8 cellular contexts compared by ENCODE assay signal in genomic region chr11:107549253-107549953, GRCh38. TPM values are rescaled to one million over a fixed set of nuclear protein-coding genes. Genes with fewer than 3 reads are reported as not detected.
A peak's percentile ranks its signal among the peaks of the same experiment; 100 is the strongest.
DNase-seq lines count a peak whose midpoint lies in the region; ATAC-seq, FAIRE-seq and TF ChIP-seq lines count a peak whose summit lies in the region.

No MANE protein-coding gene starts in this region.

- H3K27me3 Mint-ChIP-seq in natural killer cell (ENCODE audit: low read depth in 2 of 2) = no peaks in the 10 kb centered on the region
- no peaks in the 10 kb centered on the region for H3K27me3 Mint-ChIP-seq in activated T-helper 17 cell treated with anti-CD3 and anti-CD28 coated beads, Interleukin-2, amount 50 U/mL, for 72 hours

- no peak overlapping the region for H3K4ac ChIP-seq in H1 (replicated peaks; ENCODE audit: insufficient read length, low read depth, low read length)

- no peaks in the 10 kb centered on the region for H4K20me1 ChIP-seq in H1 (replicated peaks in 1 of 2; ENCODE audit: control insufficient read depth in 1 of 2, insufficient read depth in 2 of 2, low read length in 2 of 2)

- 92% methylated on average over 6 of the region's 6 CpGs; no CpG with 5 or more reads in 1 of the 2 experiments for WGBS in H1 (ENCODE audit: extremely low coverage in 1 of 2, insufficient coverage in 1 of 2, insufficient read length in 1 of 2, insufficient replicate concordance in 2 of 2, low coverage in 1 of 2, low lambda C conversion rate in 2 of 2, missing lambda C conversion rate in 1 of 2), 2 experiments

- H4K5ac ChIP-seq in H1 (ENCODE audit: insufficient read length, low read depth, low read length) = no peak overlapping the region

- H3K14ac ChIP-seq in H1 (ENCODE audit: insufficient read length) = no peak overlapping the region

- H3K56ac ChIP-seq in H1 (replicated peaks; ENCODE audit: insufficient read length, low read depth, low read length) = no peak overlapping the region

- no peak overlapping the region for H3K27ac Mint-ChIP-seq in natural killer cell
- no peak overlapping the region for H3K27ac Mint-ChIP-seq in activated T-helper 17 cell treated with anti-CD3 and anti-CD28 coated beads, Interleukin-2, amount 50 U/mL, for 72 hours

- DNase-seq in Ammon's horn (ENCODE audit: low spot score) = peak; percentile 64
- DNase-seq in GM10266 (ENCODE audit: extremely low spot score) = peak; percentile 21
- DNase-seq in HT-29 (ENCODE audit: low spot score) = peak; percentile 58
- DNase-seq in SKM-1 (lab: John Stamatoyannopoulos, UW; ENCODE audit: unreplicated experiment) = peak; percentile 18
- no peak for DNase-seq in H1 (ENCODE audit: low read depth in 1 of 2, low spot score in 2 of 2)
- DNase-seq in natural killer cell = no peak

- H2BK15ac ChIP-seq in H1 (ENCODE audit: low read length) = no peak overlapping the region

- H3K23me2 ChIP-seq in H1 (ENCODE audit: low read depth, low read length) = no peaks in the 10 kb centered on the region

- no peaks in the 10 kb centered on the region for H3K9me3 ChIP-seq in H1 (ENCODE audit: insufficient read depth in 2 of 2, low read depth in 1 of 2, low read length in 1 of 2)

- no peaks in the 10 kb centered on the region for H3K79me2 ChIP-seq in H1 (ENCODE audit: control insufficient read depth in 1 of 2, insufficient read depth in 2 of 2, low read length in 2 of 2)

- no peaks in the 10 kb centered on the region for H3K4me1 Mint-ChIP-seq in natural killer cell
- no peaks in the 10 kb centered on the region for H3K4me1 Mint-ChIP-seq in activated T-helper 17 cell treated with anti-CD3 and anti-CD28 coated beads, Interleukin-2, amount 50 U/mL, for 72 hours

- no peak overlapping the region for H4K8ac ChIP-seq in H1 (ENCODE audit: extremely low read depth, insufficient read depth, low read length)

- POLR2A ChIA-PET in H1 (lab: Charles Lee; ENCODE audit: partially characterized antibody) = interaction anchor here (1.0 kb wide), 1 partner anchor 299 kb away, joined by 3 read pairs; no protein-coding TSS in a partner anchor

- H3K27me3 ChIP-seq in H1 (replicated peaks in 1 of 4; ENCODE audit: control insufficient read depth in 3 of 4, extremely low read depth in 1 of 4, insufficient read depth in 3 of 4, low read length in 3 of 4) = no peaks in the 10 kb centered on the region

- peak; percentile 85 for TF ChIP-seq CTCF in GM10266 (IDR thresholded peaks at IDR 0.05; ENCODE audit: control insufficient read depth, insufficient read depth, low read depth, missing control alignments)
- peak in 2 of 3 experiments; percentile 60 to 71; a peak in 3 of 4 replicates for TF ChIP-seq CTCF in H1 (IDR thresholded peaks at IDR 0.05; ENCODE audit: control extremely low read depth in 1 of 3, insufficient read depth in 1 of 3, low read depth in 1 of 3, low read length in 3 of 3)
- peak; percentile 92 for TF ChIP-seq CTCF in natural killer cell (IDR thresholded peaks at IDR 0.05)

- TF ChIP-seq RAD21 in H1 (IDR thresholded peaks at IDR 0.05 in 1 of 2, conservative IDR thresholded peaks at IDR 0.05 in 1 of 2; ENCODE audit: low read depth in 2 of 2, low read length in 2 of 2) = peak; percentile 78 to 82

- no peak overlapping the region for H2BK5ac ChIP-seq in H1 (ENCODE audit: low read depth, low read length)

- no peak overlapping the region for H3K18ac ChIP-seq in H1 (ENCODE audit: extremely low read depth, low read length)

- H3K4me2 ChIP-seq in H1 (ENCODE audit: insufficient read depth in 1 of 2, low read depth in 2 of 2, low read length in 2 of 2) = no peak overlapping the region

- intact Hi-C loops in natural killer cell (cut with micrococcal nuclease) = loop anchor here (1.0 to 2.0 kb wide), 2 partner anchors 13 to 140 kb away; no protein-coding TSS in a partner anchor

- no peak overlapping the region for H2BK12ac ChIP-seq in H1 (ENCODE audit: low read depth, low read length)

- H2BK120ac ChIP-seq in H1 (replicated peaks; ENCODE audit: low read depth, low read length) = no peak overlapping the region

- no peak overlapping the region for H2AK5ac ChIP-seq in H1 (ENCODE audit: low read depth, low read length)

- H3K79me1 ChIP-seq in H1 (ENCODE audit: low read depth, low read length) = no peaks in the 10 kb centered on the region

- TF ChIP-seq EP300 in H1 (IDR thresholded peaks at IDR 0.05; ENCODE audit: borderline replicate concordance in 1 of 2, low read depth in 2 of 2, low read length in 2 of 2) = no peak

- H3K23ac ChIP-seq in H1 (ENCODE audit: insufficient read length) = no peak overlapping the region

- H2BK20ac ChIP-seq in H1 (ENCODE audit: low read length) = no peak overlapping the region

- no peak overlapping the region for H3K9ac ChIP-seq in H1 (replicated peaks in 1 of 4; ENCODE audit: extremely low read depth in 1 of 4, low read depth in 3 of 4, low read length in 3 of 4)

- ATAC-seq in natural killer cell (peak in 2 of 3 donors; percentile 60 to 68), HG03565 (IDR thresholded peaks at IDR 0.05; ENCODE audit: unreplicated experiment) (no peak)
- ATAC-seq in activated T-helper 17 cell treated with anti-CD3 and anti-CD28 coated beads, Interleukin-2, amount 50 U/mL, for 72 hours (replicated peaks) = no peak

- no peak for TF ChIP-seq POLR2A in H1 (IDR thresholded peaks at IDR 0.05; ENCODE audit: control extremely low read depth in 1 of 2, low read depth in 2 of 2, low read length in 2 of 2)

- H3K4me1 ChIP-seq in H1 (replicated peaks in 1 of 4; ENCODE audit: control insufficient read depth in 3 of 4, insufficient read depth in 4 of 4, low read length in 3 of 4) = no peaks in the 10 kb centered on the region

- no peak overlapping the region for H3K4me3 ChIP-seq in H1 (ENCODE audit: extremely low read depth in 1 of 4, insufficient read depth in 2 of 4, low read depth in 3 of 4, low read length in 4 of 4)

- no peak overlapping the region for H3K4me3 Mint-ChIP-seq in natural killer cell
- no peak overlapping the region for H3K4me3 Mint-ChIP-seq in activated T-helper 17 cell treated with anti-CD3 and anti-CD28 coated beads, Interleukin-2, amount 50 U/mL, for 72 hours

- H3K27ac ChIP-seq in H1 (ENCODE audit: low read depth, low read length) = no peak overlapping the region

- H3K36me3 ChIP-seq in H1 (ENCODE audit: control insufficient read depth in 2 of 4, insufficient read depth in 4 of 4, low read length in 3 of 4) = peaks cover 0 to 19% (median 2%) of the 10 kb centered on the region in 4 experiments; a peak in 4 of 8 replicates

- H2AFZ ChIP-seq in H1 (ENCODE audit: low read length) = no peak overlapping the region

- FAIRE-seq in H1 (lab: Jason Lieb, UNC) = peak; percentile 83

- CTCF ChIA-PET in H1 (lab: Charles Lee; ENCODE audit: partially characterized antibody) = interaction anchor here (0.7 to 7.0 kb wide), 26 partner anchors 8 to 348 kb away, joined by 3 to 66 read pairs (median 4); partner anchors contain the start of gene ALKBH8

- H3K36me3 Mint-ChIP-seq in natural killer cell = peaks cover 7% of the 10 kb centered on the region
- peaks cover 89% of the 10 kb centered on the region for H3K36me3 Mint-ChIP-seq in activated T-helper 17 cell treated with anti-CD3 and anti-CD28 coated beads, Interleukin-2, amount 50 U/mL, for 72 hours (ENCODE audit: low read depth)

- H3K9me3 Mint-ChIP-seq in natural killer cell = no peaks in the 10 kb centered on the region
- no peaks in the 10 kb centered on the region for H3K9me3 Mint-ChIP-seq in activated T-helper 17 cell treated with anti-CD3 and anti-CD28 coated beads, Interleukin-2, amount 50 U/mL, for 72 hours

- no peak overlapping the region for H4K91ac ChIP-seq in H1 (replicated peaks; ENCODE audit: insufficient read length, low read length)

TF ChIP-seq in H1, 55 proteins besides CTCF, POLR2A, EP300 and RAD21 (continues in another document):
- TF ChIP-seq CTBP2 (IDR thresholded peaks at IDR 0.05; ENCODE audit: borderline replicate concordance, insufficient read depth, insufficient read length, low read length) (no peak), SUZ12 (IDR thresholded peaks at IDR 0.05; ENCODE audit: low read length) (no peak), POU5F1 (IDR thresholded peaks at IDR 0.05; ENCODE audit: low read depth, low read length) (no peak), ASH2L (IDR thresholded peaks at IDR 0.05; ENCODE audit: low read length) (no peak), SRF (IDR thresholded peaks at IDR 0.05; ENCODE audit: low read depth, low read length) (no peak), TEAD4 (IDR thresholded peaks at IDR 0.05; ENCODE audit: low read depth, low read length) (no peak), SP2 (IDR thresholded peaks at IDR 0.05; ENCODE audit: low read length) (no peak), RXRA (IDR thresholded peaks at IDR 0.05; ENCODE audit: insufficient read depth, low read depth, low read length) (no peak)

RNA-seq across cellular contexts. Expression of gene ALKBH8, which starts 16.1 kb away (rescaled TPM):
- 2.6 and 2.8 TPM in 2 replicates for total RNA-seq in HT-29 (2014; rRNA removed; shearing (Covaris generic))
- 11.9 and 13.0 TPM in 2 replicates for total RNA-seq in H1 (2021; fragmentation: NEBNext Ultra II Directional; extraction: Animal tissue kit (Norgen Biotek cat#: 25700))
- polyA plus RNA-seq in H1 (2011; rRNA removed) = 1.8 and 3.6 TPM in 2 replicates
- 4.7 TPM for polyA plus RNA-seq in H1 (2011; cell fraction: cytosol; rRNA removed)
- polyA plus RNA-seq in H1 (2011; cell fraction: nucleus; rRNA removed) = 2.8 TPM
- 5.9 to 10.6 TPM (median 8.3 TPM) in 4 replicates for polyA plus RNA-seq in H1 (2012, experiment 1 of 2)
- 0.46 TPM for polyA plus RNA-seq in H1 (2012, experiment 2 of 2)
- polyA plus RNA-seq in H1 (2013, experiment 1 of 2) = 5.9 TPM
- polyA plus RNA-seq in H1 (2013, experiment 2 of 2) = 6.0 TPM
- polyA minus RNA-seq in H1 (2011; rRNA and poly(A)+ RNA removed) = 9.8 and 13.9 TPM in 2 replicates
- polyA minus RNA-seq in H1 (2011; cell fraction: cytosol; rRNA and poly(A)+ RNA removed) = 3.7 TPM
- 20.9 TPM for polyA minus RNA-seq in H1 (2011; cell fraction: nucleus; rRNA and poly(A)+ RNA removed)
- total RNA-seq in natural killer cell = 10 to 100 TPM in 1 of 3 donors, 1 to 10 TPM in 2; 6.9 to 11.8 (median 9.0) TPM
- 1 to 10 TPM; 5.5 to 9.9 TPM for total RNA-seq in activated T-helper 17 cell treated with anti-CD3 and anti-CD28 coated beads, Interleukin-2, amount 50 U/mL, for 72 hours

RNA-seq across cellular contexts. Expression of gene ELMOD1, which starts 41.5 kb away (rescaled TPM):
- total RNA-seq in HT-29 (2014; rRNA removed; shearing (Covaris generic)) = not detected in 2 replicates
- 1.6 and 1.7 TPM in 2 replicates for total RNA-seq in H1 (2021; fragmentation: NEBNext Ultra II Directional; extraction: Animal tissue kit (Norgen Biotek cat#: 25700))
- polyA plus RNA-seq in H1 (2011; rRNA removed) = 0.47 and 0.63 TPM in 2 replicates
- 1.1 TPM for polyA plus RNA-seq in H1 (2011; cell fraction: cytosol; rRNA removed)
- polyA plus RNA-seq in H1 (2011; cell fraction: nucleus; rRNA removed) = 0.60 TPM
- 0.57 to 1.4 TPM (median 0.73 TPM) in 4 replicates for polyA plus RNA-seq in H1 (2012, experiment 1 of 2)
- polyA plus RNA-seq in H1 (2012, experiment 2 of 2) = 0.28 TPM
- polyA plus RNA-seq in H1 (2013, experiment 1 of 2) = 1.2 TPM
- polyA plus RNA-seq in H1 (2013, experiment 2 of 2) = 1.2 TPM
- polyA minus RNA-seq in H1 (2011; rRNA and poly(A)+ RNA removed) = 0.78 and 1.4 TPM in 2 replicates
- polyA minus RNA-seq in H1 (2011; cell fraction: cytosol; rRNA and poly(A)+ RNA removed) = 0.51 TPM
- 1.1 TPM for polyA minus RNA-seq in H1 (2011; cell fraction: nucleus; rRNA and poly(A)+ RNA removed)
- not detected for total RNA-seq in natural killer cell
- not detected for total RNA-seq in activated T-helper 17 cell treated with anti-CD3 and anti-CD28 coated beads, Interleukin-2, amount 50 U/mL, for 72 hours

Comparison
In these comparisons a context has a peak if more than half of its experiments do, and no peak if none do; other contexts are left out.
1. DNase-seq: peak in Ammon's horn (single experiment), GM10266 (single experiment), HT-29 (single experiment) and SKM-1 (single experiment); none in H1 (0 of 2) and natural killer cell (single experiment).
2. ATAC-seq: peak in natural killer cell (2 of 3); none in HG03565 (single experiment) and activated T-helper 17 cell treated with anti-CD3 and anti-CD28 coated beads, Interleukin-2, amount 50 U/mL, for 72 hours (single experiment).
3. Peak in every context shown above with its lines, with median percentiles within 50 percentile points of each other: CTCF ChIP-seq.